In the genomic region with DNA sequence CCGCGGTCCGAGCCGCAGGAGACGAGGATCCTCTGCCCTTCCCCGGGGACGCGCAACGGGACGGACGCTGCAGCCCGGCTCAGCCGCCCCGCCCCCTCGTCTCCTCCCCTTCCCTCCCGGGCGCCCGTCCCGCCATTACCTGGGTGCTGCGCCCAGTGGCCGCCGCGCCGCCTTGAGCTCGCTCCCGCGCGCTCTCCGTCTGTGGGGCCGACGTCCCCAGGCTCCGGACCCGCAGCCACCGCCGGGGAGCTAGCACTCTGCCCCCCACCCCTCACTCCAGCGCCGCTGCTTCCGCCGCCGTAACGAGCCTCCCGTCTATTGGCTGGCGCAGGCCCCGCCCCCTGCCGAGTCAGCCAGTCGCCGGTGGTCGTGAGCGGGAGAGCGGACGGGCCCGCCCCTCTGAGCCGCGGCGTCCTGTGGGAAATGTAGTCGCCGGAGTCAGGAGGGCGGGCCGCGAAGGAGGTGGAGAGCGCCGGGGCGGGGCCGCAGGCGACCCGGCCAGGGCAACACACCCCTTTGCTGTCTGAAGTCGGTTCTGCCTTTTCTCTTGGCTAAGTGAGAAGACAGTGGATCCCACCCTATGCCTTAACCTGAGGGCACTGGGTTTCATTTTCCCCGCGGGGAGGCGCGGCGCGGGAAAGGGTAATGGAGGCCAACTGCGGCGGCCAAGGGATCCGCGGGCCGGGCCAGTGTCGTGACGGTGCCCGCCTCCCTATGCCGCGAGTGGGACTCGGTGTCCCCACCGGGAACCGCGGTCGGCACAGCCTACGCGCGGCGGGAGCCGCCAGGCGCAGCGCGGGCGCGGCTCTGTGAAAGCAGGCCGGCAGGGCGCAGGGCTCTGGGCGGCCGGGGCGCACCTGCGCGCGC, we compare ENCODE assay signal across 8 cellular contexts. TPM values are rescaled to one million over a fixed set of nuclear protein-coding genes. Genes with fewer than 3 reads are reported as not detected.
A peak's percentile ranks its signal among the peaks of the same experiment; 100 is the strongest.
DNase-seq lines count a peak whose midpoint lies in the region; FAIRE-seq and TF ChIP-seq lines count a peak whose summit lies in the region.

A gene (minus strand): TSS at position 259 of the 867 bp plus-strand sequence. CDS start 1,767 bp downstream, outside the sequence.

- H3K9me2 ChIP-seq in GM23248 (ENCODE audit: insufficient read depth), result no peaks in the 10 kb centered on the region
- no peaks in the 10 kb centered on the region for H3K9me2 ChIP-seq in Karpas-422 (replicated peaks; ENCODE audit: insufficient read depth, low read length)

- peak within 1 kb of the TSS; percentile 88 for H3K4me3 ChIP-seq in GM23248
- H3K4me3 ChIP-seq in Karpas-422 (ENCODE audit: low read length), result peak within 1 kb of the TSS; percentile 85
- peak within 1 kb of the TSS; percentile 87 to 98 (median 95) for H3K4me3 ChIP-seq in esophagus muscularis mucosa
- H3K4me3 ChIP-seq in muscle layer of duodenum (ENCODE audit: low read depth in 1 of 2, low read length in 2 of 2), result peak within 1 kb of the TSS; percentile 74 to 97

- in situ Hi-C loops in GM23248 (cut with MboI), result no loop called here

- TF ChIP-seq CTCF in esophagus muscularis mucosa (IDR thresholded peaks at IDR 0.05), result no peak

- no peaks in the 10 kb centered on the region for H3K27me3 ChIP-seq in GM23248 (replicated peaks; ENCODE audit: insufficient read depth)
- 0 out of 2 replicates have a peak, but pooled peaks cover 4% of the 10 kb centered on the region for H3K27me3 ChIP-seq in Karpas-422 (ENCODE audit: low read length)
- peaks cover 0 to 4% (median 0%) of the 10 kb centered on the region in 4 donors for H3K27me3 ChIP-seq in esophagus muscularis mucosa
- H3K27me3 ChIP-seq in muscle layer of duodenum (ENCODE audit: low read depth, low read length), result no peaks in the 10 kb centered on the region

- H3K27ac ChIP-seq in GM23248 (peak within 1 kb of the TSS; percentile 20), Karpas-422 (ENCODE audit: low read length) (peak within 1 kb of the TSS; percentile 75), esophagus muscularis mucosa (replicated peaks in 1 of 4) (peak within 1 kb of the TSS; percentile 95 to 99 (median 96)), muscle layer of duodenum (ENCODE audit: low read length) (peak within 1 kb of the TSS; percentile 46)

- peaks cover 39% of the 10 kb centered on the region for H3K79me2 ChIP-seq in GM23248 (ENCODE audit: insufficient read depth)
- peaks cover 36% of the 10 kb centered on the region for H3K79me2 ChIP-seq in Karpas-422 (ENCODE audit: low read length)

- H3K9ac ChIP-seq in GM23248 (peak within 1 kb of the TSS; percentile 91), Karpas-422 (ENCODE audit: low read length) (peak within 1 kb of the TSS; percentile 94)

- no peak for TF ChIP-seq EP300 in esophagus muscularis mucosa (IDR thresholded peaks at IDR 0.05)

- H3K4me1 ChIP-seq in GM23248 (ENCODE audit: insufficient read depth), result peaks cover 5% of the 10 kb centered on the region; the same call in 1 of the 2 replicates
- H3K4me1 ChIP-seq in Karpas-422 (ENCODE audit: low read length), result peaks cover 24% of the 10 kb centered on the region
- H3K4me1 ChIP-seq in esophagus muscularis mucosa, result peaks cover 12 to 26% (median 21%) of the 10 kb centered on the region in 4 donors
- H3K4me1 ChIP-seq in muscle layer of duodenum (ENCODE audit: control insufficient read depth in 1 of 2, insufficient read depth in 2 of 2, low read length in 2 of 2), result peaks cover 3 to 7% of the 10 kb centered on the region in 2 donors

- H4K20me1 ChIP-seq in GM23248 (ENCODE audit: insufficient read depth) (no peaks in the 10 kb centered on the region), Karpas-422 (ENCODE audit: insufficient read depth, low read depth, low read length) (no peaks in the 10 kb centered on the region; the same call in 1 of the 2 replicates)

- DNase-seq in Daoy (ENCODE audit: low read depth) (peak; percentile 98), GM23248 (peak; percentile 98), Karpas-422 (peak; percentile 98), RCC 7860 (ENCODE audit: low spot score) (peak; percentile 89), esophagus muscularis mucosa (ENCODE audit: extremely low spot score) (peak; percentile 99)
- peak; percentile 97 to 99 for DNase-seq in activated T-cell treated with anti-CD3 and anti-CD28 coated beads, Interleukin-2, amount 50 U/mL, for 48 hours
- peak; percentile 95 for DNase-seq in stimulated activated CD8-positive, alpha-beta memory T cell treated with anti-CD3 and anti-CD28 coated beads, Interleukin-7, amount 100 ng/mL, for 24 hours (ENCODE audit: low read depth)

- TF ChIP-seq POLR2A in esophagus muscularis mucosa (IDR thresholded peaks at IDR 0.05; ENCODE audit: low read depth), result peak; percentile 34

- H3K9me3 ChIP-seq in GM23248 (ENCODE audit: low read depth) (no peaks in the 10 kb centered on the region), Karpas-422 (ENCODE audit: low read length) (peaks cover 15% of the 10 kb centered on the region), esophagus muscularis mucosa (no peaks in the 10 kb centered on the region), muscle layer of duodenum (ENCODE audit: control insufficient read depth in 1 of 2, low read length in 2 of 2) (no peaks in the 10 kb centered on the region)

- H3K4me2 ChIP-seq in GM23248 (ENCODE audit: unreplicated experiment), result peak within 1 kb of the TSS; percentile 90
- peak within 1 kb of the TSS; percentile 96 for H3K4me2 ChIP-seq in Karpas-422 (ENCODE audit: low read depth, low read length, poor library complexity, severe bottlenecking)

- FAIRE-seq in RCC 7860 (lab: Jason Lieb, UNC), result peak; percentile 51

- WGBS in GM23248 (ENCODE audit: low coverage in 1 of 2, low lambda C conversion rate in 2 of 2, missing lambda C conversion rate in 2 of 2), 2 experiments, result 3 to 5% methylated on average over 80 to 96 of the region's 106 CpGs
- WGBS in esophagus muscularis mucosa, result 0% methylated on average over 16 of the region's 106 CpGs

- no peaks in the 10 kb centered on the region for H3F3A ChIP-seq in GM23248 (ENCODE audit: insufficient read depth)

- intact Hi-C loops in esophagus muscularis mucosa (cut with DNase I), result loop anchor here (5.0 kb wide), 2 partner anchors 64 to 141 kb away; a partner anchor contains a TSS

- H3K36me3 ChIP-seq in GM23248 (ENCODE audit: low read depth) (no peaks in the 10 kb centered on the region), Karpas-422 (ENCODE audit: insufficient read depth, low read length) (no peaks in the 10 kb centered on the region), esophagus muscularis mucosa (no peaks in the 10 kb centered on the region), muscle layer of duodenum (ENCODE audit: control insufficient read depth in 1 of 2, insufficient read depth in 2 of 2, low read length in 2 of 2) (no peaks in the 10 kb centered on the region)

- H2AFZ ChIP-seq in GM23248 (peak within 1 kb of the TSS; percentile 95), Karpas-422 (ENCODE audit: low read length) (peak within 1 kb of the TSS; percentile 91)

RNA-seq across cellular contexts. Expression of the gene that starts here (rescaled TPM):
- 6.9 TPM in 2 replicates for total RNA-seq in Daoy (2014; rRNA removed; shearing (Covaris generic))
- 5.5 and 9.7 TPM in 2 replicates for total RNA-seq in GM23248 (2014; rRNA removed; shearing (Covaris generic))
- 8.6 and 8.7 TPM in 2 replicates for polyA plus RNA-seq in GM23248 (2016; fragmentation: Nextera tagmentation; extraction: Ambion mirVana)
- total RNA-seq in Karpas-422 (2014; rRNA removed; shearing (Covaris generic); ENCODE audit: low replicate concordance), result 7.5 and 14.3 TPM in 2 replicates
- 10 to 100 TPM in 2 of 4 donors, 1 to 10 TPM in 2; 6.8 to 12.3 (median 10.7) TPM for total RNA-seq in esophagus muscularis mucosa

Comparison
In these comparisons a context has a peak if more than half of its experiments do, and no peak if none do; other contexts are left out.
1. Peak in every context shown above with its lines: DNase-seq, H3K4me3 ChIP-seq and H3K27ac ChIP-seq.
2. H3K27ac ChIP-seq: peak in every context shown above with its lines; median percentile 96 in esophagus muscularis mucosa; 75 in Karpas-422; 46 in muscle layer of duodenum; 20 in GM23248.